23 cellular contexts compared by ENCODE assay signal in the genomic region with DNA sequence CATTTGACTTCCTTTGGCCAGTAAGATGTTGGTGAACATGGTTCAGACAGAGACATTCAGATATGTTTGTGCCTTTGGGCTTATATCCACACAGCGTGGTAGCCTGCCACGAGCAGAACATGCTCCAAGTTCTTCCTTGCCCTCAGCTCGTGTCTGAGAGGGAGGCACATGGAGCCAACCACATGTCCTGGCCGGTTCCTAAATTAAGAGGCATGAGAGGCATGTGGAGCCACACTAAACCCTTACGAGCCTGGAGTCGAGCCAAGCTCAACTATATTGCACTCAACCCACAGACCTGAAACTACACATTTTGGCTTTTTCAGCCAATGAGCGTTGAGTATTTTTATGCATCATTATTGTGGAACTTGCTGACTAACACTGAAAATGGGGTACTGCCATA.
DNase-seq lines count a peak whose midpoint lies in the region; ATAC-seq lines count a peak whose summit lies in the region.
"Had no signal": no experiment of that assay in that cellular context is flagged by ENCODE, and none has a peak within 500 bp of the region (broad histone marks: within the 10 kb centered on the region; RNA-seq: fewer than 3 reads in every experiment).

No MANE protein-coding gene starts in this region.

- ATAC-seq in esophagus mucosa: peak; percentile 45
- ATAC-seq: activated CD4-positive, CD25-positive, alpha-beta regulatory T cell treated with anti-CD3 and anti-CD28 coated beads, Interleukin-2, amount 50 U/mL, for 24 hours; activated CD8-positive, alpha-beta T cell treated with anti-CD3 and anti-CD28 coated beads, Interleukin-2, amount 10 ng/mL, durations not matched to agents 7 days and 5 days had no signal

- DNase-seq in stimulated activated CD4-positive, alpha-beta T cell treated with anti-CD3 and anti-CD28 coated beads, Interleukin-15, amount 100 ng/mL, for 24 hours: peak; percentile 3
- DNase-seq in stimulated activated CD4-positive, alpha-beta T cell treated with anti-CD3 and anti-CD28 coated beads, Interleukin-2, amount 100 ng/mL, for 48 hours: no peak
- peak; percentile 19 for DNase-seq in MG63
- no peak for DNase-seq in SW 1271 (lab: John Stamatoyannopoulos, UW)
- no peak for DNase-seq in germinal center (ENCODE audit: low spot score)
- DNase-seq in GF-D8 (lab: John Stamatoyannopoulos, UW): no peak
- DNase-seq: activated CD8-positive, alpha-beta T cell treated with anti-CD3 and anti-CD28 coated beads, Interleukin-2, amount 10 ng/mL, durations not matched to agents 7 days and 5 days; amniotic stem cell; Caco-2; GDM1; GOT3; midbrain; naive B cell; NCI-H1105; NCI-H187 treated with DMSO at 0.1 percent for 48 hours; NCI-H510A treated with DMSO at 0.1 percent for 48 hours; NK-92 treated with Interleukin-12 subunit alpha and Interleukin-12 subunit beta, amount 100 ng/mL, for 24 hours; SHP77 treated with DMSO at 0.1 percent for 48 hours; spleen; tibial artery had no signal

- no peaks in the 10 kb centered on the region for H3K36me3 ChIP-seq in MG63
- H3K36me3 ChIP-seq: BLaER1 treated with 17β-estradiol and CSF1 and Interleukin-3, amounts not matched to agents 10 nM and 100 nM; spleen; tibial artery had no signal

- no peaks in the 10 kb centered on the region for H3K27me3 ChIP-seq in MG63
- H3K27me3 ChIP-seq: BLaER1 treated with 17β-estradiol and CSF1 and Interleukin-3, amounts not matched to agents 10 nM and 100 nM; tibial artery had no signal

- no peak overlapping the region for H3K4me3 ChIP-seq in MG63
- H3K4me3 ChIP-seq: BLaER1 treated with 17β-estradiol and CSF1 and Interleukin-3, amounts not matched to agents 10 nM and 100 nM; spleen; tibial artery had no signal

- no peaks in the 10 kb centered on the region for H3K9me3 ChIP-seq in MG63
- H3K9me3 ChIP-seq: Caco-2, spleen, tibial artery had no signal

Comparison
In these comparisons a context has a peak if more than half of its experiments do, and no peak if none do; other contexts are left out.
1. DNase-seq: peak in stimulated activated CD4-positive, alpha-beta T cell treated with anti-CD3 and anti-CD28 coated beads, Interleukin-15, amount 100 ng/mL, for 24 hours (single experiment) and MG63 (single experiment); none in stimulated activated CD4-positive, alpha-beta T cell treated with anti-CD3 and anti-CD28 coated beads, Interleukin-2, amount 100 ng/mL, for 48 hours (0 of 2), SW 1271 (0 of 2), germinal center (single experiment) and GF-D8 (single experiment).